ENCODE assay signal across 1 cellular context in the genomic region with DNA sequence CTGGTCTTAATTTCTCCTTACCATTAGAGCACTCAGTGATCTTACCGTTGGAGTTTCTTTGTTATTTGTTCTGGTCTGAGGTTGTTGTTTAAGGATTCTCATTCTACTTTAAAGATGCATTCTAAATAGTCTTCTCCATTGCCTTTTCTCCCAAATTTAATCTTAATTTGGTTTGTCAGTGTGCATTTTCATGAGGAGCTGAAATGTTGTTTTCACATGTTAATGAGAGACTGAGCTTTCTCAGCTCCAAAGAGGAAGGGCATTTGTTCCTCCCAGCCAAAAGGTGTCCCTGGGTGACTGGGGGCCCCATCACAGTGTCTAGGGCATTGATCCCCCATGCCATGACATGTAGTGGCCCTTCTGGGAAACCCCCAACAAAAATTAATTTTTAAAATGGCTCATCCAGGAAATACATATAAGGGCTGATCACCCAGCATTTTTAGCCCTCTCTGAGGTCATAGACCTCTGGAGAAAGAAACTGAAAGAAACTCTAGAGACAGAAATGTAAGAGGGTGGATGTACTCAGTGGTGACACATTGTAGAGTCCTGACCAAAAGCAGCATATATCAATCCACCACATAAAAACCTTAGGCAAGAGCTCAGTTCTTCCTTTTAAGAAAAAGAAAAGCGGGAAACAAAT.
TF ChIP-seq lines count a peak whose summit lies in the region.

No MANE protein-coding gene starts in this region.

TF ChIP-seq in IMR-90, 13 proteins besides CTCF, POLR2A, EP300 and RAD21 (continued from another document):
- no peak for TF ChIP-seq ELK1 (IDR thresholded peaks at IDR 0.05; ENCODE audit: borderline replicate concordance, low read depth, low read length)
- TF ChIP-seq CEBPB (IDR thresholded peaks at IDR 0.05; ENCODE audit: low read depth, low read length), result no peak
- TF ChIP-seq CHD1 (IDR thresholded peaks at IDR 0.05; ENCODE audit: low read depth, low read length), result no peak
- no peak for TF ChIP-seq MAFK (IDR thresholded peaks at IDR 0.05; ENCODE audit: low read depth, low read length)
- TF ChIP-seq RCOR1 (IDR thresholded peaks at IDR 0.05; ENCODE audit: insufficient replicate concordance, low read length), result no peak
- no peak for TF ChIP-seq BHLHE40 (IDR thresholded peaks at IDR 0.05; ENCODE audit: low read depth, low read length)
- TF ChIP-seq NFE2L2 (IDR thresholded peaks at IDR 0.05; ENCODE audit: low read depth, low read length), result no peak
- no peak for TF ChIP-seq MAZ (IDR thresholded peaks at IDR 0.05; ENCODE audit: borderline replicate concordance, low read depth, low read length)
